29 cellular contexts compared by ENCODE assay signal in genomic region chrY:8781184-8781890, GRCh38.
"Had no signal": no experiment of that assay in that cellular context is flagged by ENCODE, and none has a peak within 500 bp of the region (broad histone marks: within the 10 kb centered on the region; RNA-seq: fewer than 3 reads in every experiment).

No MANE protein-coding gene starts in this region.

- H3K4me3 ChIP-seq: cardiac muscle cell, K562, MG63, SJCRH30, SK-N-MC had no signal

- DNase-seq: activated CD4-positive, alpha-beta memory T cell treated with anti-CD3 and anti-CD28 coated beads for 36 hours; activated CD4-positive, alpha-beta T cell treated with anti-CD3 and anti-CD28 coated beads, Interleukin-2, amount 10 ng/mL, durations not matched to agents 7 days and 5 days; activated CD8-positive, alpha-beta memory T cell treated with anti-CD3 and anti-CD28 coated beads, Interleukin-2, amount 50 U/mL, for 4 hours; activated gamma-delta T cell treated with Interleukin-2 at 50 U/mL for 16 hours; activated naive CD4-positive, alpha-beta T cell treated with anti-CD3 and anti-CD28 coated beads for 36 hours; activated T-cell treated with anti-CD3 and anti-CD28 coated beads for 4 hours; activated T-cell treated with anti-CD3 and anti-CD28 coated beads, Interleukin-2, amount 50 U/mL, for 4 hours; anterior cingulate cortex; brain microvascular endothelial cell; MG63; NCI-H1048; NCI-H1105 treated with DMSO at 0.1 percent for 48 hours; NCI-H1436; NCI-H1694; NCI-H2029 treated with DMSO at 0.1 percent for 48 hours; NCI-H2107; NCI-H2171 treated with DMSO at 0.1 percent for 48 hours; NCI-H2227 treated with DMSO at 0.1 percent for 48 hours; NCI-H446 treated with DMSO at 0.1 percent for 48 hours; NCI-H524; SHP77; SJCRH30; T1000 had no signal

- H3K27ac ChIP-seq: brain microvascular endothelial cell, cardiac muscle cell, SJCRH30, SK-N-MC had no signal

- H3K27me3 Mint-ChIP-seq: activated CD4-positive, alpha-beta memory T cell treated with anti-CD3 and anti-CD28 coated beads for 36 hours; activated CD4-positive, alpha-beta T cell treated with anti-CD3 and anti-CD28 coated beads, Interleukin-2, amount 10 ng/mL, durations not matched to agents 7 days and 5 days had no signal

- FAIRE-seq: K562 had no signal

- H3K4me1 ChIP-seq: SJCRH30 had no signal

- H3K27me3 ChIP-seq: brain microvascular endothelial cell, cardiac muscle cell, MG63, SJCRH30 had no signal

- H3K4me3 Mint-ChIP-seq: activated CD4-positive, alpha-beta memory T cell treated with anti-CD3 and anti-CD28 coated beads for 36 hours; activated CD4-positive, alpha-beta T cell treated with anti-CD3 and anti-CD28 coated beads, Interleukin-2, amount 10 ng/mL, durations not matched to agents 7 days and 5 days; activated naive CD4-positive, alpha-beta T cell treated with anti-CD3 and anti-CD28 coated beads for 36 hours; activated T-cell treated with anti-CD3 and anti-CD28 coated beads, Interleukin-2, amount 50 U/mL, for 4 hours; activated T-helper 1 cell treated with anti-CD3 and anti-CD28 coated beads, Interleukin-12 subunit alpha, Interleukin-12 subunit beta, Interleukin-2, Interleukin-4 antibody, amounts not matched to agents 30 ng/mL and 10 ng/mL and 1 ng/mL, durations not matched to agents 14 hours and 24 hours and 36 hours had no signal

- H3K36me3 ChIP-seq: brain microvascular endothelial cell, cardiac muscle cell, MG63, SJCRH30 had no signal

- ATAC-seq: activated naive CD4-positive, alpha-beta T cell treated with anti-CD3 and anti-CD28 coated beads, Interleukin-2, amount 50 U/mL, for 72 hours; activated T-cell treated with anti-CD3 and anti-CD28 coated beads, Interleukin-2, amount 50 U/mL, for 4 hours; K562; Panc1 had no signal

- H3K9me3 ChIP-seq: MG63, SJCRH30 had no signal

- H3K36me3 Mint-ChIP-seq: activated CD4-positive, alpha-beta memory T cell treated with anti-CD3 and anti-CD28 coated beads for 36 hours; activated naive CD4-positive, alpha-beta T cell treated with anti-CD3 and anti-CD28 coated beads, Interleukin-2, amount 50 U/mL, for 72 hours had no signal

- H3K9me3 Mint-ChIP-seq: activated CD4-positive, alpha-beta memory T cell treated with anti-CD3 and anti-CD28 coated beads for 36 hours; activated CD4-positive, alpha-beta T cell treated with anti-CD3 and anti-CD28 coated beads, Interleukin-2, amount 10 ng/mL, durations not matched to agents 7 days and 5 days; activated naive CD4-positive, alpha-beta T cell treated with anti-CD3 and anti-CD28 coated beads for 36 hours; activated naive CD4-positive, alpha-beta T cell treated with anti-CD3 and anti-CD28 coated beads, Interleukin-2, amount 50 U/mL, for 72 hours; activated T-cell treated with anti-CD3 and anti-CD28 coated beads, Interleukin-2, amount 50 U/mL, for 4 hours; activated T-helper 1 cell treated with anti-CD3 and anti-CD28 coated beads, Interleukin-12 subunit alpha, Interleukin-12 subunit beta, Interleukin-2, Interleukin-4 antibody, amounts not matched to agents 30 ng/mL and 10 ng/mL and 1 ng/mL, durations not matched to agents 14 hours and 24 hours and 36 hours had no signal

- H3K27ac Mint-ChIP-seq: activated CD4-positive, alpha-beta memory T cell treated with anti-CD3 and anti-CD28 coated beads for 36 hours; activated CD4-positive, alpha-beta T cell treated with anti-CD3 and anti-CD28 coated beads, Interleukin-2, amount 10 ng/mL, durations not matched to agents 7 days and 5 days; activated naive CD4-positive, alpha-beta T cell treated with anti-CD3 and anti-CD28 coated beads for 36 hours; activated naive CD4-positive, alpha-beta T cell treated with anti-CD3 and anti-CD28 coated beads, Interleukin-2, amount 50 U/mL, for 72 hours; activated T-helper 1 cell treated with anti-CD3 and anti-CD28 coated beads, Interleukin-12 subunit alpha, Interleukin-12 subunit beta, Interleukin-2, Interleukin-4 antibody, amounts not matched to agents 30 ng/mL and 10 ng/mL and 1 ng/mL, durations not matched to agents 14 hours and 24 hours and 36 hours had no signal

- H3K4me1 Mint-ChIP-seq: activated CD4-positive, alpha-beta T cell treated with anti-CD3 and anti-CD28 coated beads, Interleukin-2, amount 10 ng/mL, durations not matched to agents 7 days and 5 days had no signal
